ENCODE assay signal across 11 cellular contexts in the genomic region with DNA sequence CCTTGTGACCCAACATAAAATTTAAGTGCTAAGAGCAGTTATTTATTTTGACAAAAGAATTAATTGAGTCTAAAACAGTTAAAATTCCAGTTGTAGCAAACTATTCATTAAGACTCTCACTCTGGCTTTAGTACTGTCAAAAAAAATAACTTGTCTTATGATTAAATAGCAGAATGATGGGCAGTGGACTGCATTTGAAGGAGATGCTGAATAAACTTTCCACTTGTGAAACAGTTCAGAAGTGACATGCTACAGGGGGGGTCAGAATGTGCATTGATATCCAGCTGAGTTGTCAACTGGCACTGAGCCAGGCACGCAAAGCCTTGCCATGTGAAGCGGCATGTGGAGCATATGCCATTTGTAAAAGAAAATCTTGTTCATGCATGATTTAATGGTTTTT.
DNase-seq lines count a peak whose midpoint lies in the region; ATAC-seq and TF ChIP-seq lines count a peak whose summit lies in the region.
"Had no signal": no experiment of that assay in that cellular context is flagged by ENCODE, and none has a peak within 500 bp of the region (broad histone marks: within the 10 kb centered on the region; RNA-seq: fewer than 3 reads in every experiment).

No MANE protein-coding gene starts in this region.

- no peaks in the 10 kb centered on the region for H3K79me2 ChIP-seq in hepatocyte

- DNase-seq in Ammon's horn (ENCODE audit: low spot score) (peak; percentile 36), LHCN-M2 (ENCODE audit: low read depth) (peak; percentile 91), hepatocyte (ENCODE audit: low spot score) (peak; percentile 5), GM20000 (ENCODE audit: low spot score) (no peak)
- DNase-seq: activated CD8-positive, alpha-beta memory T cell treated with anti-CD3 and anti-CD28 coated beads, Interleukin-2, amount 50 U/mL, for 4 hours; GF-D8 had no signal

- no peak overlapping the region for H3K4me2 ChIP-seq in hepatocyte

- WGBS in hepatocyte (ENCODE audit: low lambda C conversion rate, missing lambda C conversion rate), result 81% methylated on average over 2 of the region's 2 CpGs

- no peaks in the 10 kb centered on the region for H3K36me3 ChIP-seq in hepatocyte (replicated peaks; ENCODE audit: insufficient read depth, low read depth)
- H3K36me3 ChIP-seq: HAP-1 had no signal

- TF ChIP-seq CTCF in hepatocyte (IDR thresholded peaks at IDR 0.05; ENCODE audit: poor library complexity) (no peak), GM20000 (IDR thresholded peaks at IDR 0.05; ENCODE audit: extremely low read depth, missing control alignments) (no peak)

- no peaks in the 10 kb centered on the region for H3K27me3 ChIP-seq in hepatocyte

- H3K9me2 ChIP-seq in hepatocyte (replicated peaks; ENCODE audit: insufficient read depth), result no peaks in the 10 kb centered on the region

- H4K20me1 ChIP-seq in hepatocyte (ENCODE audit: insufficient read depth, poor library complexity, severe bottlenecking), result no peaks in the 10 kb centered on the region

- H3K4me3 ChIP-seq in hepatocyte, result no peak overlapping the region
- H3K4me3 ChIP-seq: HAP-1 had no signal

- H3K9me3 ChIP-seq in hepatocyte (ENCODE audit: low read depth), result no peaks in the 10 kb centered on the region
- H3K9me3 ChIP-seq: HAP-1 had no signal

- no peak overlapping the region for H2AFZ ChIP-seq in hepatocyte

- peaks cover 4% of the 10 kb centered on the region for H3K4me1 ChIP-seq in hepatocyte (ENCODE audit: insufficient read depth)

- peak overlapping the region; percentile 63 for H3K27ac ChIP-seq in hepatocyte

- ATAC-seq in SK-N-SH treated with all-trans-retinoic acid at 6 μM for 48 hours (peak; percentile 19; the same call in 1 of the 3 replicates), GM18861 (IDR thresholded peaks at IDR 0.05; ENCODE audit: unreplicated experiment) (no peak), GM19328 (IDR thresholded peaks at IDR 0.05; ENCODE audit: unreplicated experiment) (no peak), GM18519 (IDR thresholded peaks at IDR 0.05; ENCODE audit: low FRiP score, unreplicated experiment) (no peak)

TF ChIP-seq in SK-N-SH treated with all-trans-retinoic acid at 6 μM for 48 hours, 23 proteins besides CTCF, POLR2A, EP300 and RAD21:
- TF ChIP-seq ZFP3 (CRISPR knock-in tag; IDR thresholded peaks at IDR 0.05) (no peak), ZNF8 (CRISPR knock-in tag; IDR thresholded peaks at IDR 0.05) (no peak), ZC3H10 (CRISPR knock-in tag; IDR thresholded peaks at IDR 0.05) (no peak), ESRRG (CRISPR knock-in tag; IDR thresholded peaks at IDR 0.05) (no peak), ZNF565 (CRISPR knock-in tag; conservative IDR thresholded peaks at IDR 0.05; ENCODE audit: low read depth) (no peak)
- TF ChIP-seq, protein P1, sequence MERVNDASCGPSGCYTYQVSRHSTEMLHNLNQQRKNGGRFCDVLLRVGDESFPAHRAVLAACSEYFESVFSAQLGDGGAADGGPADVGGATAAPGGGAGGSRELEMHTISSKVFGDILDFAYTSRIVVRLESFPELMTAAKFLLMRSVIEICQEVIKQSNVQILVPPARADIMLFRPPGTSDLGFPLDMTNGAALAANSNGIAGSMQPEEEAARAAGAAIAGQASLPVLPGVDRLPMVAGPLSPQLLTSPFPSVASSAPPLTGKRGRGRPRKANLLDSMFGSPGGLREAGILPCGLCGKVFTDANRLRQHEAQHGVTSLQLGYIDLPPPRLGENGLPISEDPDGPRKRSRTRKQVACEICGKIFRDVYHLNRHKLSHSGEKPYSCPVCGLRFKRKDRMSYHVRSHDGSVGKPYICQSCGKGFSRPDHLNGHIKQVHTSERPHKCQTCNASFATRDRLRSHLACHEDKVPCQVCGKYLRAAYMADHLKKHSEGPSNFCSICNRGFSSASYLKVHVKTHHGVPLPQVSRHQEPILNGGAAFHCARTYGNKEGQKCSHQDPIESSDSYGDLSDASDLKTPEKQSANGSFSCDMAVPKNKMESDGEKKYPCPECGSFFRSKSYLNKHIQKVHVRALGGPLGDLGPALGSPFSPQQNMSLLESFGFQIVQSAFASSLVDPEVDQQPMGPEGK (CRISPR knock-in tag; IDR thresholded peaks at IDR 0.05; ENCODE audit: borderline replicate concordance), result 0 out of 2 replicates have a peak, but pooled peaks have one; percentile 39
